7 cellular contexts compared by ENCODE assay signal in genomic region chr4:75527482-75527881, GRCh38.
"Had no signal": no experiment of that assay in that cellular context is flagged by ENCODE, and none has a peak within 500 bp of the region (broad histone marks: within the 10 kb centered on the region; RNA-seq: fewer than 3 reads in every experiment).

No MANE protein-coding gene starts in this region.

- DNase-seq: GM23248, GOT3, H7, IMR-90, KG1 had no signal

- ATAC-seq: HCT116, K562 had no signal
